Comparison of ENCODE assay signal across 17 cellular contexts in genomic region chr5:9140711-9141110, GRCh38.
"Had no signal": no experiment of that assay in that cellular context is flagged by ENCODE, and none has a peak within 500 bp of the region (broad histone marks: within the 10 kb centered on the region; RNA-seq: fewer than 3 reads in every experiment).

No MANE protein-coding gene starts in this region.

- H3K27ac ChIP-seq: colonic mucosa, dorsolateral prefrontal cortex, esophagus muscularis mucosa, gastroesophageal sphincter, heart right ventricle, left lung, lower lobe of right lung had no signal

- DNase-seq: colonic mucosa; dermis blood vessel endothelial cell; dorsolateral prefrontal cortex; effector CD4-positive, alpha-beta T cell; effector memory CD4-positive, alpha-beta T cell; heart right ventricle; hippocampal formation; left cardiac atrium; left lung; left ventricle myocardium superior; lower lobe of right lung; mesenchymal stem cell; mucosa of descending colon; naive B cell; naive thymus-derived CD8-positive, alpha-beta T cell had no signal

- H3K4me3 ChIP-seq: colonic mucosa, esophagus muscularis mucosa, gastroesophageal sphincter, heart right ventricle, left lung, lower lobe of right lung, mucosa of descending colon had no signal

- ATAC-seq: gastroesophageal sphincter; heart right ventricle; left cardiac atrium; left lung; left ventricle myocardium superior; lower lobe of right lung; mucosa of descending colon; naive thymus-derived CD8-positive, alpha-beta T cell had no signal
